Comparison of ENCODE assay signal across 9 cellular contexts in the genomic region with DNA sequence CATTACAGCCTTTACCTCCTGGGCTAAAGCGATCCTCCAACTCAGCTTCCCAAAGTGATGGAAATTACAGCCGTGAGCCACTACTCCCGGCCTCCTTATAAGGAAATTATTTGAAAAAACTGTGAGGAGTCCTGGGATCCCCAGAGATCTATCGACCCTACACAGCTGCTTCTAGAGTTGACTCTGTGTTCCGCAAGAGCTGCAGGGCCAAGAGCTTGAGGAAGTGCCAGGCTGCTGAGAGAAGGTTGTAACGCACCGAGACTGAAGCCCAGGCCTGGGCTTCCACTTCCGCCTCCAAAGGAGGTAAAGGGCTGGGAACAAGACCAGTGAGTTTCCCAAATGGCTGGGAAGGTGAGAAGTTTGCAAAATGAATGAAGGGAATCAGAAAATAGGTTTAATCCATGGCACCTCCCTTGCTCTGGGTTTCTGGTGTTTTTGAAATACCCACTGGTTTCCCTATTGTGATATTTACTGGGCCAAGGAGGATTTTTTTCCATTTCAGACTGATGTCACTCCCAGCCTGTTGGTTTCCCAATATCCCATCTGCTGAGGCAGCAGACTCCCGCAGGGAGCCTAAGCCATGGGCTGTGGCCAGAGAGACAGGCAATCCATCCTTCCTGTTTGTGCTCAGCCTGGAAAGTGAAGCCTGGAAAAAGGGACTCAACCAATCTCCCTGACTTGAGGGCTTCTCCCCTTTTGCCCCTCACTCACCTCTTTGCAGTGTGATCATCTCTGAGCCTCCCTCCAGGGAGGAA. TPM values are rescaled to one million over a fixed set of nuclear protein-coding genes. Genes with fewer than 3 reads are reported as not detected.
A peak's percentile ranks its signal among the peaks of the same experiment; 100 is the strongest.
DNase-seq lines count a peak whose midpoint lies in the region; ATAC-seq, FAIRE-seq and TF ChIP-seq lines count a peak whose summit lies in the region.
"Had no signal": no experiment of that assay in that cellular context is flagged by ENCODE, and none has a peak within 500 bp of the region (broad histone marks: within the 10 kb centered on the region; RNA-seq: fewer than 3 reads in every experiment).

No MANE protein-coding gene starts in this region.

- WGBS in sigmoid colon, 2 donors = 60 to 78% methylated on average over 9 of the region's 9 CpGs

- ATAC-seq in GM18909 (IDR thresholded peaks at IDR 0.05; ENCODE audit: poor library complexity, unreplicated experiment) (peak; percentile 67), Right ventricle myocardium superior (ENCODE audit: poor library complexity) (peak; percentile 92)
- ATAC-seq: Panc1 had no signal

- no peak for FAIRE-seq in H54 (lab: Jason Lieb, UNC)

- TF ChIP-seq CTCF in sigmoid colon (IDR thresholded peaks at IDR 0.05) = no peak

- peaks cover 0 to 28% (median 15%) of the 10 kb centered on the region in 4 donors for H3K4me1 ChIP-seq in sigmoid colon

- H3K27me3 ChIP-seq in sigmoid colon = no peaks in the 10 kb centered on the region

- TF ChIP-seq POLR2A in sigmoid colon (IDR thresholded peaks at IDR 0.05) (no peak), H54 (IDR thresholded peaks at IDR 0.05; ENCODE audit: low read depth, low read length) (no peak)

- intact Hi-C loops in Right ventricle myocardium superior (cut with DNase I) = no loop called here
- intact Hi-C loops in sigmoid colon (cut with DNase I) = no loop called here

- CTCF ChIA-PET in HEK293T (lab: Yijun Ruan, JAX) = no interaction called here

- TF ChIP-seq EP300 in sigmoid colon (IDR thresholded peaks at IDR 0.05) = no peak

- no peaks in the 10 kb centered on the region for H3K9me3 ChIP-seq in sigmoid colon

- no peak overlapping the region for H3K4me3 ChIP-seq in sigmoid colon

- DNase-seq in NOMO-1 (lab: John Stamatoyannopoulos, UW; ENCODE audit: unreplicated experiment in 2 of 2) (peak; percentile 72 to 86), Right ventricle myocardium superior (peak; percentile 85), sigmoid colon (peak; percentile 89), H54 (ENCODE audit: insufficient read length, low spot score) (no peak), activated gamma-delta T cell (lab: John Stamatoyannopoulos, UW) (no peak), NCI-H187 (lab: John Stamatoyannopoulos, UW) (no peak), HEK293T (ENCODE audit: extremely low spot score) (no peak)

- POLR2A ChIA-PET in HEK293T (lab: Yijun Ruan, JAX) = no interaction called here

- H3K36me3 ChIP-seq in sigmoid colon = no peaks in the 10 kb centered on the region

- H3K27ac ChIP-seq in sigmoid colon = peak overlapping the region; percentile 64 to 71 (median 68)

TF ChIP-seq in HEK293T, 16 proteins besides CTCF, POLR2A, EP300 and RAD21:
- no peak for TF ChIP-seq SP1 (IDR thresholded peaks at IDR 0.05)
- no peak for TF ChIP-seq FOXA1 (IDR thresholded peaks at IDR 0.05)
- TF ChIP-seq LEF1 (IDR thresholded peaks at IDR 0.05; ENCODE audit: borderline replicate concordance) = no peak
- no peak for TF ChIP-seq TARDBP (IDR thresholded peaks at IDR 0.05)
- TF ChIP-seq FOXK2 (IDR thresholded peaks at IDR 0.05) = no peak
- TF ChIP-seq HDGF (IDR thresholded peaks at IDR 0.05; ENCODE audit: borderline replicate concordance) = no peak
- no peak for TF ChIP-seq CTBP1 (IDR thresholded peaks at IDR 0.05; ENCODE audit: borderline replicate concordance)
- TF ChIP-seq ZNF384 (IDR thresholded peaks at IDR 0.05) = no peak
- TF ChIP-seq SUZ12 (IDR thresholded peaks at IDR 0.05) = no peak
- no peak for TF ChIP-seq NFRKB (IDR thresholded peaks at IDR 0.05)
- TF ChIP-seq FOXM1 (IDR thresholded peaks at IDR 0.05; ENCODE audit: borderline replicate concordance) = no peak
- TF ChIP-seq, protein P1, sequence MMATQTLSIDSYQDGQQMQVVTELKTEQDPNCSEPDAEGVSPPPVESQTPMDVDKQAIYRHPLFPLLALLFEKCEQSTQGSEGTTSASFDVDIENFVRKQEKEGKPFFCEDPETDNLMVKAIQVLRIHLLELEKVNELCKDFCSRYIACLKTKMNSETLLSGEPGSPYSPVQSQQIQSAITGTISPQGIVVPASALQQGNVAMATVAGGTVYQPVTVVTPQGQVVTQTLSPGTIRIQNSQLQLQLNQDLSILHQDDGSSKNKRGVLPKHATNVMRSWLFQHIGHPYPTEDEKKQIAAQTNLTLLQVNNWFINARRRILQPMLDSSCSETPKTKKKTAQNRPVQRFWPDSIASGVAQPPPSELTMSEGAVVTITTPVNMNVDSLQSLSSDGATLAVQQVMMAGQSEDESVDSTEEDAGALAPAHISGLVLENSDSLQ (IDR thresholded peaks at IDR 0.05) = no peak
- no peak for TF ChIP-seq ARNT (IDR thresholded peaks at IDR 0.05)
- no peak for TF ChIP-seq BHLHE40 (IDR thresholded peaks at IDR 0.05; ENCODE audit: borderline replicate concordance)
- TF ChIP-seq ELF4 (IDR thresholded peaks at IDR 0.05) = no peak
- TF ChIP-seq L3MBTL2 (conservative IDR thresholded peaks at IDR 0.05) = no peak

RNA-seq across cellular contexts. Expression of a gene that starts 22.9 kb away (rescaled TPM):
- total RNA-seq in Right ventricle myocardium superior (3.3 TPM), sigmoid colon (10 to 100 TPM; 12.8 to 15.0 (median 14.2) TPM)
- 100 to 1,000 TPM in 2 of 3 donors, 10 to 100 TPM in 1; 61.9 to 111 (median 103) TPM for polyA plus RNA-seq in sigmoid colon

Comparison
In these comparisons a context has a peak if more than half of its experiments do, and no peak if none do; other contexts are left out.
1. DNase-seq: peak in NOMO-1 (2 of 2), Right ventricle myocardium superior (single experiment) and sigmoid colon (single experiment); none in H54 (single experiment), activated gamma-delta T cell (single experiment), NCI-H187 (0 of 2) and HEK293T (single experiment).